21 cellular contexts compared by ENCODE assay signal in the genomic region with DNA sequence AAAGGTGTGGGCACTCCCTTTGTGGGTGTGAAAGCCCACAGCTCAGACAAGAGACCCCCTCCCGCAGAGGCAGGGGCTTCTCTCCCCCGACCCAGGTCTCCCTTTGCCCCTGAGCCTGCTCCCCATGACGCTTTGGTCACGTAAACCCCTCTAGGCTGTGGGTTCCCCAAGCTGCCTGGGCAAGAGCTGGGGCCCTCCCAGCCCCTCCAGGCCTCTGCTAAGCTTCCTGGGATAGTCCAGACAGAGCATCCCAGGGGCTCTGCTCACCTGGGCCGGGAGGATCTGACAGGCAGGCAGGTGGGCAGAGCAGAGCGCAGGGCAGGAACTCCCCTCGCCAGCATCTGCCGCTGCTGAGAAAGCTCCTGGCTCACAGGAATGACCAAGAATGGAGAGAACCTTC.
"Had no signal": no experiment of that assay in that cellular context is flagged by ENCODE, and none has a peak within 500 bp of the region (broad histone marks: within the 10 kb centered on the region; RNA-seq: fewer than 3 reads in every experiment).

No MANE protein-coding gene starts in this region.

- DNase-seq: KBM-7, MV-4-11, NCI-H1092, NCI-H1105 treated with DMSO at 0.1 percent for 48 hours, NCI-H1417 treated with DMSO at 0.1 percent for 48 hours, NCI-H146, NCI-H1694 treated with DMSO at 0.1 percent for 48 hours, NCI-H1930, NCI-H2081, NCI-H2107, NCI-H2227 treated with DMSO at 0.1 percent for 48 hours, NCI-H524, NCI-H526 treated with DMSO at 0.1 percent for 48 hours, NCI-H748 treated with DMSO at 0.1 percent for 48 hours, RPMI8226, SHP77, SK-N-SH, SW 1271 had no signal

- FAIRE-seq: HTR-8/SVneo, RCC 7860 had no signal

- H3K9ac ChIP-seq: SK-N-SH had no signal

- H3K9me3 ChIP-seq: SK-N-SH had no signal

- H3K4me2 ChIP-seq: SK-N-SH had no signal

- H3K27ac ChIP-seq: HL-60 had no signal
